ENCODE assay signal across 8 cellular contexts in the genomic region with DNA sequence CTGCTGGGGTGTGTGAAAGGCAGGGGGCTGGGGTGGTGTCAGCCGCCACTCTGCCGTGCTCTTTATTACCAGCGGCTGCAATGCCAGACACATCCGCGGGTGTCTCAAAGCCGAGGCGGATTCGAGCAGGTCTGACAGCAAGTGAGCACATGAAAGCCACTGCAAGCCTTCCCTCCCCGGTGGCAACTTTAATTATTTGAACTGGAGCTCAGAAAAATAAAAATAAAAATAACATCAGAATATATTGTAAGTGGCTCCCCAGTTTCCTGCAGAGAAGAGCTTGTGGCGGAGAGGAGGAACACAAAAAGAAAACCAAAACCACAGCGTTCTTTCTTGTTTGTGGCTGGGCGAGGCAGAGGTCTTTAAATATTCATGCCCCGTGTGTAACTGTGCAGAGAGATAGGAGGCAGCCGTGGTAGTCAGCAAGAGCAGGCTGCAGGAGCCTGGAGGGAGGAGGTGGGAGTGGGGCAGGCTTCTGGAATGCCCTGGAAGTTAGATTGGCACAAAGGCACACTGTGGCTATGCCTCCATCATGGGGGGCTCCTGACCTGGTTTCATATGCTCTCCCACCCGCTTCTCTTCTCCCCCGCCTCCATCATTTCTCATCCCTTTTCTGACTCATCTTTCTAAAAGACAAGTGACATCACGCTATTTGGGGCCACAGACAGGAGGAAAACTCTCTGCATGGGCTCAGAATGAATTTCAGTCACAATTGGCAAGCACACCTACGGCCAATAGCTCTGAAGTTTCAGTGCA.
A peak's percentile ranks its signal among the peaks of the same experiment; 100 is the strongest.
DNase-seq lines count a peak whose midpoint lies in the region; ATAC-seq and TF ChIP-seq lines count a peak whose summit lies in the region.
"Had no signal": no experiment of that assay in that cellular context is flagged by ENCODE, and none has a peak within 500 bp of the region (broad histone marks: within the 10 kb centered on the region; RNA-seq: fewer than 3 reads in every experiment).

No MANE protein-coding gene starts in this region.

- no peaks in the 10 kb centered on the region for H3K9me2 ChIP-seq in PC-9 (ENCODE audit: insufficient read depth)

- no TSS peak for BruUV-seq in PC-9 (replicated peaks; lab: Mats Ljungman, UMichigan)

- ATAC-seq in GM18873 (IDR thresholded peaks at IDR 0.05; ENCODE audit: low FRiP score, unreplicated experiment) (peak; percentile 49), HG02870 (IDR thresholded peaks at IDR 0.05; ENCODE audit: unreplicated experiment) (peak; percentile 71), memory B cell (ENCODE audit: low read depth) (peak; percentile 80)
- ATAC-seq: body of pancreas had no signal

- H3K27me3 Mint-ChIP-seq in memory B cell, result peaks cover 10% of the 10 kb centered on the region

- no peaks in the 10 kb centered on the region for H3K4me1 ChIP-seq in PC-9 (replicated peaks; ENCODE audit: insufficient read depth)

- H3K4me3 Mint-ChIP-seq in memory B cell, result peak overlapping the region; percentile 63

- no peak overlapping the region for H2AFZ ChIP-seq in PC-9

- H3K4me3 ChIP-seq in PC-9, result no peak overlapping the region
- H3K4me3 ChIP-seq: body of pancreas had no signal

- 0 out of 2 replicates have a peak overlapping the region, but pooled peaks have one; percentile 7 for H3K4me2 ChIP-seq in PC-9

- H3K36me3 ChIP-seq in PC-9 (ENCODE audit: low read depth), result no peaks in the 10 kb centered on the region

- H3K79me2 ChIP-seq in PC-9 (ENCODE audit: low read depth), result no peaks in the 10 kb centered on the region

- intact Hi-C loops in PC-9 (cut with micrococcal nuclease; ENCODE audit: unreplicated experiment), result no loop called here

- H4K20me1 ChIP-seq in PC-9 (ENCODE audit: insufficient read depth), result no peaks in the 10 kb centered on the region

- CTCF ChIA-PET in PC-9 (lab: Charles Lee), result interaction anchor here (0.6 kb wide), 1 partner anchor 31 kb away, joined by 3 read pairs; no protein-coding TSS in a partner anchor

- H3K36me3 Mint-ChIP-seq in memory B cell, result no peaks in the 10 kb centered on the region

- DNase-seq in PC-9 (peak in 1 of 2 experiments; percentile 33), activated gamma-delta T cell treated with Interleukin-2 at 50 U/mL for 16 hours (peak; percentile 60), memory B cell (ENCODE audit: low spot score in 2 of 2) (peak in 1 of 2 donors; percentile 17), cerebellar nuclear complex (lab: John Stamatoyannopoulos, UW) (no peak)
- DNase-seq in stimulated activated CD8-positive, alpha-beta memory T cell treated with anti-CD3 and anti-CD28 coated beads, Interleukin-4, amount 100 ng/mL, for 48 hours, result peak; percentile 67

- no peak for TF ChIP-seq CTCF in PC-9 (conservative IDR thresholded peaks at IDR 0.05)

- H3K27ac Mint-ChIP-seq in memory B cell, result peak overlapping the region; percentile 64

- no peaks in the 10 kb centered on the region for H3K9me3 Mint-ChIP-seq in memory B cell

- peaks cover 95% of the 10 kb centered on the region for H3K27me3 ChIP-seq in PC-9 (ENCODE audit: insufficient read depth, low read depth)
- H3K27me3 ChIP-seq: body of pancreas had no signal

- no peaks in the 10 kb centered on the region for H3K9me3 ChIP-seq in PC-9 (ENCODE audit: insufficient read depth, low read depth)
- H3K9me3 ChIP-seq: body of pancreas had no signal

- peaks cover 22% of the 10 kb centered on the region for H3K4me1 Mint-ChIP-seq in memory B cell

- POLR2A ChIA-PET in PC-9 (lab: Charles Lee; ENCODE audit: unreplicated experiment), result no interaction called here

- H3K27ac ChIP-seq in PC-9, result no peak overlapping the region
- H3K27ac ChIP-seq: body of pancreas had no signal

- H3F3A ChIP-seq in PC-9 (ENCODE audit: insufficient read depth, low read depth), result no peaks in the 10 kb centered on the region

Comparison
In these comparisons a context has a peak if more than half of its experiments do, and no peak if none do; other contexts are left out.
1. DNase-seq: peak in activated gamma-delta T cell treated with Interleukin-2 at 50 U/mL for 16 hours (single experiment) and stimulated activated CD8-positive, alpha-beta memory T cell treated with anti-CD3 and anti-CD28 coated beads, Interleukin-4, amount 100 ng/mL, for 48 hours (single experiment); none in cerebellar nuclear complex (0 of 2).
2. Peak in every context shown above with its lines, with median percentiles within 50 percentile points of each other: ATAC-seq.